Comparison of ENCODE assay signal across 1 cellular context in the genomic region with DNA sequence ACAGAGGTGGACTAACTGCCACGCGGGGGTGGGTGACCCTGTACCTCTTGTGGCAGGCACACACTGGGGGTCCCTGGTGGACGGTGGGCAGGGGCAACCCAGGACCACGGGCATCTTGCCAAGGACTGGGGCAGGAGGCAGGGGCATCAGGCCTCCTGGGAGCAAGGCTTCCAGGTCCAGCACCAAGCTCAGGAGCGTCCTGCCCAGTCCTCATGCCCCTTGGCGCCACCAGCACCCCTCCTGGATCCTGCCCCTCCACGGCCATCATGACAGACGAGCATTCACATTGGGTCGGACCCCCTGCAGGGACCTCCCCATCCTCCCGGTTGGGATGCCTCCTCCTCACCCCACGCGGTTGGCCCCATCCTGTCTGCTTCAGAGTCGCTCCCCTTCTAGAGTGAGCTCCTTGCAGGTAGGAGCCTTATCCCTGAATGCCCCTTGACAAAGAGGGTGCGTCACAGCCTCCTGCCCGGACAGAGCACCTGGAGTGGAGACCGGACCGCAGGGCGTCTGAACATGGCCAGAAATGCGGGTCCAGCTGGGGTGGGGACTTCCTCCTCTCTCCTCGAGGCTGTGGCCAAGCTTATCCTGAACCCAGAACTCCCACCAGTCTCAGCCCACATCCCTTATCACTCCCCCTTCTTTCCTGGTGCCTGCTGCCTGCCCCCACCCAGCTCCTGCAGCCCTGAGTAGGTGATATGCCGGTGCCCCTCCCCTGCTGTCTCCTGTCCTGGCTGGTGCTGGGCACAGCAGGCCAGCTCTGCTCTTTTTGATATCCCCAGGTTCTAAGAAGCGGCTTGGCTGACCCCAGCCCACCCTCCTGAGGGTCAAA.
TF ChIP-seq lines count a peak whose summit lies in the region.

No MANE protein-coding gene starts in this region.

TF ChIP-seq in IMR-90, 13 proteins besides CTCF, POLR2A, EP300 and RAD21:
- TF ChIP-seq, protein P1, sequence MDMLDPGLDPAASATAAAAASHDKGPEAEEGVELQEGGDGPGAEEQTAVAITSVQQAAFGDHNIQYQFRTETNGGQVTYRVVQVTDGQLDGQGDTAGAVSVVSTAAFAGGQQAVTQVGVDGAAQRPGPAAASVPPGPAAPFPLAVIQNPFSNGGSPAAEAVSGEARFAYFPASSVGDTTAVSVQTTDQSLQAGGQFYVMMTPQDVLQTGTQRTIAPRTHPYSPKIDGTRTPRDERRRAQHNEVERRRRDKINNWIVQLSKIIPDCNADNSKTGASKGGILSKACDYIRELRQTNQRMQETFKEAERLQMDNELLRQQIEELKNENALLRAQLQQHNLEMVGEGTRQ (IDR thresholded peaks at IDR 0.05; ENCODE audit: low read depth, low read length): no peak
- TF ChIP-seq NFE2L2 (IDR thresholded peaks at IDR 0.05; ENCODE audit: low read depth, low read length): no peak
- no peak for TF ChIP-seq CEBPB (IDR thresholded peaks at IDR 0.05; ENCODE audit: low read depth, low read length)
- TF ChIP-seq MAZ (IDR thresholded peaks at IDR 0.05; ENCODE audit: borderline replicate concordance, low read depth, low read length): no peak
- TF ChIP-seq SMC3 (IDR thresholded peaks at IDR 0.05; ENCODE audit: low read depth, low read length): no peak
- no peak for TF ChIP-seq CHD1 (IDR thresholded peaks at IDR 0.05; ENCODE audit: low read depth, low read length)
- TF ChIP-seq RCOR1 (IDR thresholded peaks at IDR 0.05; ENCODE audit: insufficient replicate concordance, low read length): no peak
- TF ChIP-seq FOS (IDR thresholded peaks at IDR 0.05; ENCODE audit: low read depth, low read length): no peak
- no peak for TF ChIP-seq BHLHE40 (IDR thresholded peaks at IDR 0.05; ENCODE audit: low read depth, low read length)
- no peak for TF ChIP-seq MXI1 (IDR thresholded peaks at IDR 0.05; ENCODE audit: borderline replicate concordance, low read depth, low read length)
- TF ChIP-seq MAFK (IDR thresholded peaks at IDR 0.05; ENCODE audit: low read depth, low read length): no peak
- TF ChIP-seq RFX5 (IDR thresholded peaks at IDR 0.05; ENCODE audit: low read depth, low read length): no peak
- TF ChIP-seq ELK1 (IDR thresholded peaks at IDR 0.05; ENCODE audit: borderline replicate concordance, low read depth, low read length): no peak
